Comparison of ENCODE assay signal across 10 cellular contexts in genomic region chr17:7476474-7476873, GRCh38. TPM values are rescaled to one million over a fixed set of nuclear protein-coding genes. Genes with fewer than 3 reads are reported as not detected.
DNase-seq lines count a peak whose midpoint lies in the region; ATAC-seq and TF ChIP-seq lines count a peak whose summit lies in the region.
"Had no signal": no experiment of that assay in that cellular context is flagged by ENCODE, and none has a peak within 500 bp of the region (broad histone marks: within the 10 kb centered on the region; RNA-seq: fewer than 3 reads in every experiment).

No MANE protein-coding gene starts in this region.

- no peaks in the 10 kb centered on the region for H3K9me3 ChIP-seq in CD8-positive, alpha-beta T cell (ENCODE audit: low read length)
- no peaks in the 10 kb centered on the region for H3K9me3 ChIP-seq in Panc1 (ENCODE audit: control insufficient read depth, insufficient read depth, low read depth, low read length)
- H3K9me3 ChIP-seq: mucosa of descending colon had no signal

- H3K27me3 Mint-ChIP-seq in CD8-positive, alpha-beta T cell (ENCODE audit: low read depth): no peaks in the 10 kb centered on the region
- H3K27me3 Mint-ChIP-seq in effector memory CD8-positive, alpha-beta T cell: no peaks in the 10 kb centered on the region
- no peaks in the 10 kb centered on the region for H3K27me3 Mint-ChIP-seq in osteocyte (ENCODE audit: unreplicated experiment)

- H3K27me3 ChIP-seq in CD8-positive, alpha-beta T cell (ENCODE audit: insufficient read depth, low read length): no peaks in the 10 kb centered on the region
- no peaks in the 10 kb centered on the region for H3K27me3 ChIP-seq in Panc1 (ENCODE audit: control insufficient read depth, insufficient read depth, low read length)

- peaks cover 41% of the 10 kb centered on the region for H3K4me1 ChIP-seq in CD8-positive, alpha-beta T cell (ENCODE audit: insufficient read depth, low read length)
- H3K4me1 ChIP-seq in Panc1 (ENCODE audit: control insufficient read depth, insufficient read depth, low read length): peaks cover 31% of the 10 kb centered on the region

- H3K4me3 Mint-ChIP-seq in CD8-positive, alpha-beta T cell: peak overlapping the region; percentile 99
- peak overlapping the region; percentile 45 to 91 for H3K4me3 Mint-ChIP-seq in effector memory CD8-positive, alpha-beta T cell
- H3K4me3 Mint-ChIP-seq in osteocyte (ENCODE audit: unreplicated experiment): no peak overlapping the region

- H3K4me1 Mint-ChIP-seq in CD8-positive, alpha-beta T cell (ENCODE audit: low read depth): peaks cover 66% of the 10 kb centered on the region
- H3K4me1 Mint-ChIP-seq in effector memory CD8-positive, alpha-beta T cell (ENCODE audit: low read depth in 2 of 2): peaks cover 46 to 50% of the 10 kb centered on the region in 2 donors
- peaks cover 46% of the 10 kb centered on the region for H3K4me1 Mint-ChIP-seq in osteocyte (ENCODE audit: unreplicated experiment)

- intact Hi-C loops in CD8-positive, alpha-beta T cell (cut with DNase I, micrococcal nuclease): no loop called here
- intact Hi-C loops in Panc1 (cut with micrococcal nuclease; ENCODE audit: unreplicated experiment): no loop called here

- H3K27ac Mint-ChIP-seq in CD8-positive, alpha-beta T cell: peak overlapping the region; percentile 99
- H3K27ac Mint-ChIP-seq in effector memory CD8-positive, alpha-beta T cell: peak overlapping the region; percentile 66 to 94
- peak overlapping the region; percentile 92 for H3K27ac Mint-ChIP-seq in osteocyte (ENCODE audit: unreplicated experiment)

- in situ Hi-C loops in Panc1 (cut with HindIII; ENCODE audit: low pct_unique_long_range_greater_than_20kb, low sequenced_read_pairs): no loop called here

- no peak for ATAC-seq in CD8-positive, alpha-beta T cell
- ATAC-seq in Panc1 (no peak), GM21381 (IDR thresholded peaks at IDR 0.05; ENCODE audit: unreplicated experiment) (no peak)
- no peak for ATAC-seq in effector memory CD8-positive, alpha-beta T cell (replicated peaks)
- ATAC-seq: mucosa of descending colon had no signal

- no TSS peak for BruUV-seq in Panc1 (replicated peaks; lab: Mats Ljungman, UMichigan)

- H3K27ac ChIP-seq in CD8-positive, alpha-beta T cell (ENCODE audit: low read depth, low read length): no peak overlapping the region
- H3K27ac ChIP-seq in Panc1 (ENCODE audit: low read length): peak overlapping the region; percentile 54

- H3K9me3 Mint-ChIP-seq in CD8-positive, alpha-beta T cell: no peaks in the 10 kb centered on the region
- no peaks in the 10 kb centered on the region for H3K9me3 Mint-ChIP-seq in effector memory CD8-positive, alpha-beta T cell
- no peaks in the 10 kb centered on the region for H3K9me3 Mint-ChIP-seq in osteocyte (ENCODE audit: unreplicated experiment)

- H3K4me3 ChIP-seq in CD8-positive, alpha-beta T cell (ENCODE audit: low read depth, low read length): no peak overlapping the region
- H3K4me3 ChIP-seq in Panc1 (ENCODE audit: low read depth in 2 of 2, low read length in 2 of 2): no peak overlapping the region
- H3K4me3 ChIP-seq: mucosa of descending colon had no signal

- no peak for TF ChIP-seq CTCF in CD8-positive, alpha-beta T cell (IDR thresholded peaks at IDR 0.05)
- TF ChIP-seq CTCF in Panc1 (IDR thresholded peaks at IDR 0.05): no peak
- TF ChIP-seq CTCF in osteocyte (IDR thresholded peaks at IDR 0.05): no peak

- peaks cover 4% of the 10 kb centered on the region for H3K36me3 ChIP-seq in CD8-positive, alpha-beta T cell (ENCODE audit: insufficient read depth, low read length)
- no peaks in the 10 kb centered on the region for H3K36me3 ChIP-seq in Panc1 (ENCODE audit: control insufficient read depth, insufficient read depth, low read length)

- CTCF ChIA-PET in CD8-positive, alpha-beta T cell (lab: Charles Lee): interaction anchor here (0.6 to 2.6 kb wide), 7 partner anchors 12 to 121 kb away, joined by 3 to 27 read pairs (median 3); partner anchors contain the start of genes SENP3 and TMEM95
- CTCF ChIA-PET in Panc1 (lab: Charles Lee): no interaction called here

- POLR2A ChIA-PET in CD8-positive, alpha-beta T cell (lab: Charles Lee): interaction anchor here (0.5 to 5.8 kb wide), 5 partner anchors 8 to 40 kb away, joined by 5 to 68 read pairs (median 9); partner anchors contain the start of genes POLR2A and TMEM102
- POLR2A ChIA-PET in Panc1 (lab: Charles Lee): interaction anchor here (0.6 kb wide), 1 partner anchor 81 kb away, joined by 3 read pairs; no protein-coding TSS in a partner anchor

- H3K36me3 Mint-ChIP-seq in CD8-positive, alpha-beta T cell: peaks cover 36% of the 10 kb centered on the region
- peaks cover 35% of the 10 kb centered on the region for H3K36me3 Mint-ChIP-seq in effector memory CD8-positive, alpha-beta T cell (ENCODE audit: insufficient read depth)
- H3K36me3 Mint-ChIP-seq in osteocyte (ENCODE audit: unreplicated experiment): peaks cover 4% of the 10 kb centered on the region

- DNase-seq in CD8-positive, alpha-beta T cell: no peak
- DNase-seq in Panc1 (ENCODE audit: low read depth, low spot score) (no peak), osteocyte (ENCODE audit: extremely low spot score, unreplicated experiment) (no peak), T1000 (lab: John Stamatoyannopoulos, UW) (no peak), GM19240 (ENCODE audit: insufficient read length, low spot score) (no peak), COLO829 (ENCODE audit: low spot score) (no peak)
- no peak for DNase-seq in effector memory CD8-positive, alpha-beta T cell

RNA-seq across cellular contexts. Expression of gene ZBTB4, which starts 3.0 kb away (rescaled TPM):
- total RNA-seq in CD8-positive, alpha-beta T cell: 10 to 100 TPM; 61.6 to 62.7 TPM
- 24.9 TPM for total RNA-seq in Panc1 (2021; ENCODE audit: unreplicated experiment)
- polyA plus RNA-seq in Panc1 (2012; ENCODE audit: insufficient read length): 21.5 TPM
- total RNA-seq in osteocyte: 47.9 and 49.7 TPM in 2 replicates

RNA-seq across cellular contexts. Expression of gene SLC35G6, which starts 4.8 kb away (rescaled TPM):
- not detected for total RNA-seq in CD8-positive, alpha-beta T cell
- not detected for total RNA-seq in Panc1 (2021; ENCODE audit: unreplicated experiment)
- 0.27 TPM for polyA plus RNA-seq in Panc1 (2012; ENCODE audit: insufficient read length)
- not detected in 2 replicates for total RNA-seq in osteocyte
- total RNA-seq: mucosa of descending colon, temporal lobe had no signal

RNA-seq across cellular contexts. Expression of gene POLR2A, which starts 7.7 kb away (rescaled TPM):
- total RNA-seq in CD8-positive, alpha-beta T cell: 100 to 1,000 TPM; 508 to 546 TPM
- total RNA-seq in Panc1 (2021; ENCODE audit: unreplicated experiment) (181 TPM), osteocyte (148 and 149 TPM in 2 replicates)
- polyA plus RNA-seq in Panc1 (2012; ENCODE audit: insufficient read length): 184 TPM

RNA-seq across cellular contexts. Expression of gene CHRNB1, which starts 31.6 kb away (rescaled TPM):
- total RNA-seq in CD8-positive, alpha-beta T cell: 1 to 10 TPM; 3.0 to 4.5 TPM
- total RNA-seq in Panc1 (2021; ENCODE audit: unreplicated experiment) (14.3 TPM), osteocyte (9.3 and 11.0 TPM in 2 replicates)
- 21.4 TPM for polyA plus RNA-seq in Panc1 (2012; ENCODE audit: insufficient read length)

RNA-seq across cellular contexts. Expression of gene FGF11, which starts 37.2 kb away (rescaled TPM):
- total RNA-seq in CD8-positive, alpha-beta T cell: 1 to 10 TPM; 1.7 TPM
- 4.4 TPM for total RNA-seq in Panc1 (2021; ENCODE audit: unreplicated experiment)
- polyA plus RNA-seq in Panc1 (2012; ENCODE audit: insufficient read length): 11.0 TPM
- 1.3 and 1.5 TPM in 2 replicates for total RNA-seq in osteocyte
